Comparison of ENCODE assay signal across 14 cellular contexts in the genomic region with DNA sequence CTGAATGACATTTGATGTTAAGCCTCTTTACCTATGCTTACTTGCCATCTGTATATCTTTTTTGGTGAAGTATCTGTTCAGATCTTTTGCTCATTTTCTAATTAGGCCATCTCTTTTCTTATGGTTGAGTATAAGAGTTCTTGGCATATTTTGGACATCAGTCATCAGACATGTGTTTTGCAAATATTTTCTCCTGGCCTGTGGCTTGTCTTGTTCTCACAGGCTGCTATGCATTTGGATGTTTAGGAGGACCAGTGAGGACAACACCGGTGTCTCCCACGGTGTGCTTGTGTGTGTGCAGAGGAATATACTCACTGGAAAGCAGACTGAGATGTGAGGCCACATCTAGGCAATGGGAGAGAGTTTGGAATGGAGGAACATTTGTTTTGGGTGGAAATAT.
DNase-seq lines count a peak whose midpoint lies in the region; ATAC-seq and TF ChIP-seq lines count a peak whose summit lies in the region.
"Had no signal": no experiment of that assay in that cellular context is flagged by ENCODE, and none has a peak within 500 bp of the region (broad histone marks: within the 10 kb centered on the region; RNA-seq: fewer than 3 reads in every experiment).

No MANE protein-coding gene starts in this region.

- DNase-seq in AG10803 (ENCODE audit: low read depth) (peak; percentile 96), HFF-Myc (ENCODE audit: extremely low read depth, low read depth) (peak; percentile 65), adipocyte (ENCODE audit: low read depth) (peak; percentile 69), kidney epithelial cell (ENCODE audit: low read depth) (peak; percentile 38), NCI-H524 treated with DMSO at 0.1 percent for 48 hours (lab: John Stamatoyannopoulos, UW) (no peak), putamen (ENCODE audit: low spot score) (no peak), NCI-H2171 treated with DMSO at 0.1 percent for 48 hours (lab: John Stamatoyannopoulos, UW) (no peak)
- DNase-seq: colonic mucosa, DMS 273 treated with DMSO at 0.1 percent for 48 hours, NCI-H1694 treated with DMSO at 0.1 percent for 48 hours, SHP77 treated with DMSO at 0.1 percent for 48 hours, upper lobe of left lung had no signal

- H3K27me3 ChIP-seq in adipocyte (replicated peaks; ENCODE audit: control insufficient read depth, insufficient read depth, low read length) (no peaks in the 10 kb centered on the region), kidney epithelial cell (ENCODE audit: control insufficient read depth, insufficient read depth, low read length) (no peaks in the 10 kb centered on the region)
- H3K27me3 ChIP-seq: colonic mucosa, neural progenitor cell, upper lobe of left lung had no signal

- peaks cover 11% of the 10 kb centered on the region for H3K9me3 ChIP-seq in adipocyte (ENCODE audit: control insufficient read depth, low read length)
- H3K9me3 ChIP-seq: colonic mucosa, upper lobe of left lung had no signal

- H3K4me1 ChIP-seq in adipocyte (ENCODE audit: control insufficient read depth, insufficient read depth, low read length), result peaks cover 6% of the 10 kb centered on the region
- H3K4me1 ChIP-seq: colonic mucosa had no signal

- no peak for ATAC-seq in HG02798 (IDR thresholded peaks at IDR 0.05; ENCODE audit: poor library complexity, unreplicated experiment)

- no peak for TF ChIP-seq CTCF in AG10803 (conservative IDR thresholded peaks at IDR 0.05; ENCODE audit: low read length)
- no peak for TF ChIP-seq CTCF in HFF-Myc (IDR thresholded peaks at IDR 0.05; ENCODE audit: low read depth, low read length, missing control alignments)
- TF ChIP-seq CTCF in kidney epithelial cell (IDR thresholded peaks at IDR 0.05; ENCODE audit: insufficient read depth, low read length, poor library complexity, severe bottlenecking), result no peak

- no peak overlapping the region for H3K4me3 ChIP-seq in AG10803 (ENCODE audit: low read length)
- H3K4me3 ChIP-seq in HFF-Myc (replicated peaks; ENCODE audit: low read depth, low read length), result no peak overlapping the region
- peak overlapping the region; percentile 2 for H3K4me3 ChIP-seq in adipocyte (ENCODE audit: low read length)
- no peak overlapping the region for H3K4me3 ChIP-seq in kidney epithelial cell (ENCODE audit: low read depth, low read length)
- H3K4me3 ChIP-seq: colonic mucosa, neural progenitor cell, upper lobe of left lung had no signal

- H3K36me3 ChIP-seq in adipocyte (ENCODE audit: control insufficient read depth, insufficient read depth, low read length, severe bottlenecking) (no peaks in the 10 kb centered on the region), kidney epithelial cell (ENCODE audit: control insufficient read depth, insufficient read depth, low read length) (no peaks in the 10 kb centered on the region)
- H3K36me3 ChIP-seq: colonic mucosa, neural progenitor cell, upper lobe of left lung had no signal

- H3K9ac ChIP-seq in adipocyte (ENCODE audit: low read length), result peak overlapping the region; percentile 7
- H3K9ac ChIP-seq: neural progenitor cell had no signal

Comparison
In these comparisons a context has a peak if more than half of its experiments do, and no peak if none do; other contexts are left out.
1. DNase-seq: peak in AG10803 (single experiment), HFF-Myc (single experiment), adipocyte (single experiment) and kidney epithelial cell (single experiment); none in NCI-H524 treated with DMSO at 0.1 percent for 48 hours (single experiment), putamen (single experiment) and NCI-H2171 treated with DMSO at 0.1 percent for 48 hours (single experiment).